1 cellular context compared by ENCODE assay signal in genomic region chr20:34883087-34883688, GRCh38.
TF ChIP-seq lines count a peak whose summit lies in the region.

No MANE protein-coding gene starts in this region.

TF ChIP-seq in HepG2, 621 proteins besides CTCF, POLR2A, EP300 and RAD21:
- TF ChIP-seq POLR2AphosphoS5 (IDR thresholded peaks at IDR 0.05; ENCODE audit: low read depth, low read length) (0 out of 2 replicates have a peak, but pooled peaks have one; percentile 21), ZFX (CRISPR knock-in tag; IDR thresholded peaks at IDR 0.05; ENCODE audit: low read depth) (no peak), ZNF670 (CRISPR knock-in tag; IDR thresholded peaks at IDR 0.05; ENCODE audit: borderline replicate concordance) (0 out of 2 replicates have a peak, but pooled peaks have one; percentile 34)
